Comparison of ENCODE assay signal across 8 cellular contexts in the genomic region with DNA sequence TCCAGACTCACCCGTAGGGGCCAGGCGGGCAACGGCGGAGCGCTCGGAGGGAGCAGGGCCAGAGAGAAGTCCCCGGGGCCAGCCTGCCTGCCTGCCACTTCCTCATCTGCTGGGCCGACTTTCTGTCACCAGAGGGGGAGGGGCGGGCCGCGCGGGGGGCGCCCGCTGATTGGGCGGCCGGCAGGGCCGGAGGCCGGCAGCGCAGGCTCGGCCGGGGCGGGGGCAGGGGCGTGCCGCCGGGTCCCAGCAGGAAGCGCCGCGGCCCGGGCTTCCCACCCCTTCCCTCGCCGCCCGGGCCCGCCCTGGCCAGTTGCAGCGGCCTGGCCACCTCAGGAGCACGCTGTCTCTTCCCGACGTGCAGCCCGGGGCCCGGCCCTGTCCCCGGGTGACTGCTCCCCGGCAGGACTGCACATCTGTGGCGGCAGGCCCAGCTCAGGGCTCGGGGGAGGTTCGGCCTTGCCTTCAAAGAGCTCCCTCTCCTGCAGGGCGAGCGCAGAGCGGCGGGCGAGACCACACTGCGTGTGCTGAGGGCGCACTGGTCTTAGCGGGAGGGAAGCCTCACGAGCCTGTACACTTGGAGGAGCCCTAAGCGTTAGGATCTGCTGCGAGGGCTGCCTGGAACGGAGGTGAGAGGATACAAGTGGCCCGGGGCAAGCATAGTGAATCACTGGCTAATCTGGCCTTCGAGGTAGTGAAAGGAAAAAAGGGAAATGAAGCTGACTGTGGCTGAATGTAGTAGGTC. TPM values are rescaled to one million over a fixed set of nuclear protein-coding genes. Genes with fewer than 3 reads are reported as not detected.
DNase-seq lines count a peak whose midpoint lies in the region; ATAC-seq and TF ChIP-seq lines count a peak whose summit lies in the region.

ELOVL1 (minus strand) TSS at position 108 of the 742 bp plus-strand sequence. CDS start 2,402 bp downstream, outside the sequence.

- peaks cover 7% of the 10 kb centered on the region for H3K79me2 ChIP-seq in GM23338 (replicated peaks; ENCODE audit: insufficient read depth)

- H3K36me3 Mint-ChIP-seq in GM23338 (ENCODE audit: low read depth): peaks cover 17% of the 10 kb centered on the region
- peaks cover 46% of the 10 kb centered on the region for H3K36me3 Mint-ChIP-seq in activated T-helper 2 cell treated with anti-CD3 and anti-CD28 coated beads, Interferon-gamma antibody, Interleukin-2, Interleukin-4, amounts not matched to agents 10 μg/mL and 5 μg/mL and 100 μg/mL, durations not matched to agents 14 hours and 24 hours and 36 hours (ENCODE audit: low read depth)
- H3K36me3 Mint-ChIP-seq in nephron progenitor cell (ENCODE audit: low read depth): peaks cover 22% of the 10 kb centered on the region

- H3K27ac Mint-ChIP-seq in GM23338 (peak within 1 kb of the TSS; percentile 92), nephron progenitor cell (peak within 1 kb of the TSS; percentile 93)
- H3K27ac Mint-ChIP-seq in activated T-helper 2 cell treated with anti-CD3 and anti-CD28 coated beads, Interferon-gamma antibody, Interleukin-2, Interleukin-4, amounts not matched to agents 10 μg/mL and 5 μg/mL and 100 μg/mL, durations not matched to agents 14 hours and 24 hours and 36 hours: peak within 1 kb of the TSS; percentile 88
- H3K27ac Mint-ChIP-seq in stimulated activated naive CD8-positive, alpha-beta T cell treated with anti-CD3 and anti-CD28 coated beads, Interleukin-15, amount 100 ng/mL, for 72 hours: peak within 1 kb of the TSS; percentile 95 to 97

- peak within 1 kb of the TSS; percentile 76; the same call in 1 of the 2 replicates for H2AFZ ChIP-seq in GM23338

- H3K27ac ChIP-seq in GM23338 (ENCODE audit: low read depth) (peak within 1 kb of the TSS; percentile 94), RWPE1 (peak within 1 kb of the TSS; percentile 96)

- H3K9me3 Mint-ChIP-seq in GM23338 (no peaks in the 10 kb centered on the region; the same call in 2 of the 3 replicates), nephron progenitor cell (no peaks in the 10 kb centered on the region)
- no peaks in the 10 kb centered on the region for H3K9me3 Mint-ChIP-seq in activated T-helper 2 cell treated with anti-CD3 and anti-CD28 coated beads, Interferon-gamma antibody, Interleukin-2, Interleukin-4, amounts not matched to agents 10 μg/mL and 5 μg/mL and 100 μg/mL, durations not matched to agents 14 hours and 24 hours and 36 hours
- H3K9me3 Mint-ChIP-seq in stimulated activated naive CD8-positive, alpha-beta T cell treated with anti-CD3 and anti-CD28 coated beads, Interleukin-15, amount 100 ng/mL, for 72 hours: no peaks in the 10 kb centered on the region

- peaks cover 6% of the 10 kb centered on the region for H3K27me3 Mint-ChIP-seq in GM23338 (ENCODE audit: insufficient read depth, low read depth, poor library complexity)
- no peaks in the 10 kb centered on the region for H3K27me3 Mint-ChIP-seq in activated T-helper 2 cell treated with anti-CD3 and anti-CD28 coated beads, Interferon-gamma antibody, Interleukin-2, Interleukin-4, amounts not matched to agents 10 μg/mL and 5 μg/mL and 100 μg/mL, durations not matched to agents 14 hours and 24 hours and 36 hours (ENCODE audit: low read depth)
- H3K27me3 Mint-ChIP-seq in nephron progenitor cell (ENCODE audit: low read depth, poor library complexity): peaks cover 8% of the 10 kb centered on the region
- no peaks in the 10 kb centered on the region for H3K27me3 Mint-ChIP-seq in stimulated activated naive CD8-positive, alpha-beta T cell treated with anti-CD3 and anti-CD28 coated beads, Interleukin-15, amount 100 ng/mL, for 72 hours

- peak in 1 of 2 experiments; percentile 23; a peak in 3 of 4 replicates for TF ChIP-seq CTCF in GM23338 (conservative IDR thresholded peaks at IDR 0.05; ENCODE audit: low read depth in 2 of 2)
- no peak; the same call in 1 of the 2 replicates for TF ChIP-seq CTCF in RWPE1 (conservative IDR thresholded peaks at IDR 0.05; ENCODE audit: low read depth)
- TF ChIP-seq CTCF in fibroblast of pulmonary artery (IDR thresholded peaks at IDR 0.05; ENCODE audit: low read length, missing control alignments): peak; percentile 21
- no peak for TF ChIP-seq CTCF in nephron progenitor cell (IDR thresholded peaks at IDR 0.05)

- POLR2A ChIA-PET in RWPE1 (lab: Yijun Ruan, JAX; ENCODE audit: low non-redundant PET): interaction anchor here (1.0 to 1.4 kb wide), 3 partner anchors 10 to 86 kb away, joined by 4 to 7 read pairs (median 5); partner anchors contain the start of genes CDC20 and HYI

- peaks cover 4% of the 10 kb centered on the region; the same call in 1 of the 2 replicates for H4K20me1 ChIP-seq in GM23338 (replicated peaks; ENCODE audit: insufficient read depth)

- no peaks in the 10 kb centered on the region for H3K27me3 ChIP-seq in GM23338 (ENCODE audit: insufficient read depth)

- CTCF ChIA-PET in RWPE1 (lab: Yijun Ruan, JAX): interaction anchor here (1.0 to 1.7 kb wide), 3 partner anchors 10 to 141 kb away, joined by 3 to 6 read pairs (median 4); no protein-coding TSS in a partner anchor

- H3F3A ChIP-seq in GM23338 (replicated peaks; ENCODE audit: low read depth): peaks cover 15% of the 10 kb centered on the region

- H3K4me3 ChIP-seq in GM23338: peak within 1 kb of the TSS; percentile 90
- H3K4me3 ChIP-seq in fibroblast of pulmonary artery (replicated peaks; ENCODE audit: low read depth, low read length): peak within 1 kb of the TSS; percentile 69

- H3K4me3 Mint-ChIP-seq in GM23338: peak within 1 kb of the TSS; percentile 82
- peak within 1 kb of the TSS; percentile 97 for H3K4me3 Mint-ChIP-seq in activated T-helper 2 cell treated with anti-CD3 and anti-CD28 coated beads, Interferon-gamma antibody, Interleukin-2, Interleukin-4, amounts not matched to agents 10 μg/mL and 5 μg/mL and 100 μg/mL, durations not matched to agents 14 hours and 24 hours and 36 hours (ENCODE audit: low read depth)
- H3K4me3 Mint-ChIP-seq in nephron progenitor cell: peak within 1 kb of the TSS; percentile 86
- peak within 1 kb of the TSS; percentile 92 to 100 for H3K4me3 Mint-ChIP-seq in stimulated activated naive CD8-positive, alpha-beta T cell treated with anti-CD3 and anti-CD28 coated beads, Interleukin-15, amount 100 ng/mL, for 72 hours

- H3K4me1 Mint-ChIP-seq in GM23338 (peaks cover 21% of the 10 kb centered on the region), nephron progenitor cell (peaks cover 38% of the 10 kb centered on the region)
- H3K4me1 Mint-ChIP-seq in activated T-helper 2 cell treated with anti-CD3 and anti-CD28 coated beads, Interferon-gamma antibody, Interleukin-2, Interleukin-4, amounts not matched to agents 10 μg/mL and 5 μg/mL and 100 μg/mL, durations not matched to agents 14 hours and 24 hours and 36 hours (ENCODE audit: low read depth): peaks cover 35% of the 10 kb centered on the region
- peaks cover 59% of the 10 kb centered on the region for H3K4me1 Mint-ChIP-seq in stimulated activated naive CD8-positive, alpha-beta T cell treated with anti-CD3 and anti-CD28 coated beads, Interleukin-15, amount 100 ng/mL, for 72 hours

- intact Hi-C loops in activated T-helper 2 cell treated with anti-CD3 and anti-CD28 coated beads, Interferon-gamma antibody, Interleukin-2, Interleukin-4, amounts not matched to agents 10 μg/mL and 5 μg/mL and 100 μg/mL, durations not matched to agents 14 hours and 24 hours and 36 hours (cut with micrococcal nuclease): loop anchor here (1.0 to 10.0 kb wide), 5 partner anchors 10 to 683 kb away; partner anchors contain the start of genes CDC20, CFAP57, EBNA1BP2 and HYI

- H3K9me2 ChIP-seq in GM23338 (ENCODE audit: insufficient read depth): no peaks in the 10 kb centered on the region

- H3K4me1 ChIP-seq in GM23338 (ENCODE audit: insufficient read depth): peaks cover 19% of the 10 kb centered on the region

- ATAC-seq in GM23338: peak; percentile 70
- peak; percentile 86 for ATAC-seq in stimulated activated naive CD8-positive, alpha-beta T cell treated with anti-CD3 and anti-CD28 coated beads, Interleukin-15, amount 100 ng/mL, for 72 hours

- H3K36me3 ChIP-seq in GM23338 (ENCODE audit: insufficient read depth): 0 out of 2 replicates have a peak, but pooled peaks cover 3% of the 10 kb centered on the region

- DNase-seq in EH (ENCODE audit: low read depth) (peak; percentile 92), GM23338 (ENCODE audit: low spot score) (peak; percentile 91), LoVo (ENCODE audit: low spot score) (peak; percentile 91), RWPE1 (ENCODE audit: low spot score) (peak; percentile 86), fibroblast of pulmonary artery (ENCODE audit: low read depth) (peak; percentile 83), nephron progenitor cell (peak; percentile 95)
- DNase-seq in activated T-helper 2 cell treated with anti-CD3 and anti-CD28 coated beads, Interferon-gamma antibody, Interleukin-2, Interleukin-4, amounts not matched to agents 10 μg/mL and 5 μg/mL and 100 μg/mL, durations not matched to agents 14 hours and 24 hours and 36 hours (ENCODE audit: low spot score): peak; percentile 86
- peak; percentile 86 to 87 for DNase-seq in stimulated activated naive CD8-positive, alpha-beta T cell treated with anti-CD3 and anti-CD28 coated beads, Interleukin-15, amount 100 ng/mL, for 72 hours

- peak within 1 kb of the TSS; percentile 94 for H3K4me2 ChIP-seq in GM23338

TF ChIP-seq in GM23338, 12 proteins besides CTCF, POLR2A, EP300 and RAD21:
- TF ChIP-seq STAT1 (IDR thresholded peaks at IDR 0.05; ENCODE audit: unreplicated experiment) (no peak), POLR2AphosphoS5 (IDR thresholded peaks at IDR 0.05; ENCODE audit: low read depth) (peak; percentile 90), CREB1 (CRISPR knock-in tag; IDR thresholded peaks at IDR 0.05; ENCODE audit: low read depth) (0 out of 2 replicates have a peak, but pooled peaks have one; percentile 13)

RNA-seq across cellular contexts. Expression of gene ELOVL1, which starts in this region (rescaled TPM):
- 15.7 and 16.7 TPM in 2 replicates for total RNA-seq in GM23338 (2014; rRNA removed; shearing (Covaris generic))
- 23.0 and 23.3 TPM in 2 replicates for polyA plus RNA-seq in GM23338 (2016; fragmentation: Nextera tagmentation; extraction: Ambion mirVana)
- total RNA-seq in activated T-helper 2 cell treated with anti-CD3 and anti-CD28 coated beads, Interferon-gamma antibody, Interleukin-2, Interleukin-4, amounts not matched to agents 10 μg/mL and 5 μg/mL and 100 μg/mL, durations not matched to agents 14 hours and 24 hours and 36 hours: 82.7 and 83.6 TPM in 2 replicates

Comparison
In these comparisons a context has a peak if more than half of its experiments do, and no peak if none do; other contexts are left out.
1. Peak in every context shown above with its lines: DNase-seq, ATAC-seq, H3K4me3 ChIP-seq and H3K27ac ChIP-seq.